ENCODE assay signal across 17 cellular contexts in genomic region chr1:155471026-155471425, GRCh38.
"Had no signal": no experiment of that assay in that cellular context is flagged by ENCODE, and none has a peak within 500 bp of the region (broad histone marks: within the 10 kb centered on the region; RNA-seq: fewer than 3 reads in every experiment).

No MANE protein-coding gene starts in this region.

- DNase-seq: effector memory CD8-positive, alpha-beta T cell; esophagus squamous epithelium; foreskin fibroblast; head of caudate nucleus; kidney; mucosa of descending colon; naive thymus-derived CD8-positive, alpha-beta T cell; posterior cingulate gyrus; sigmoid colon; stimulated activated CD4-positive, alpha-beta T cell treated with anti-CD3 and anti-CD28 coated beads, Interleukin-2, amount 100 ng/mL, for 24 hours; stimulated activated CD4-positive, alpha-beta T cell treated with anti-CD3 and anti-CD28 coated beads, Interleukin-4, amount 100 ng/mL, for 4 hours; stimulated activated naive B cell treated with anti-CD40 and anti-IgM and Interleukin-4, amounts not matched to agents 10 μg/mL and 1 μg/mL and 100 μg/mL, for 72 hours; stimulated activated naive CD8-positive, alpha-beta T cell treated with anti-CD3 and anti-CD28 coated beads, Interleukin-15, amount 100 ng/mL, for 72 hours; tibial artery; upper lobe of left lung; uterus had no signal

- H3K27me3 Mint-ChIP-seq: effector memory CD8-positive, alpha-beta T cell; naive thymus-derived CD8-positive, alpha-beta T cell; stimulated activated naive B cell treated with anti-CD40 and anti-IgM and Interleukin-4, amounts not matched to agents 10 μg/mL and 1 μg/mL and 100 μg/mL, for 72 hours; stimulated activated naive CD8-positive, alpha-beta T cell treated with anti-CD3 and anti-CD28 coated beads, Interleukin-15, amount 100 ng/mL, for 72 hours had no signal

- H3K27ac Mint-ChIP-seq: effector memory CD8-positive, alpha-beta T cell; naive thymus-derived CD8-positive, alpha-beta T cell; stimulated activated naive B cell treated with anti-CD40 and anti-IgM and Interleukin-4, amounts not matched to agents 10 μg/mL and 1 μg/mL and 100 μg/mL, for 72 hours had no signal

- ATAC-seq: effector memory CD8-positive, alpha-beta T cell; mucosa of descending colon; naive thymus-derived CD8-positive, alpha-beta T cell; stimulated activated naive B cell treated with anti-CD40 and anti-IgM and Interleukin-4, amounts not matched to agents 10 μg/mL and 1 μg/mL and 100 μg/mL, for 72 hours; stimulated activated naive CD8-positive, alpha-beta T cell treated with anti-CD3 and anti-CD28 coated beads, Interleukin-15, amount 100 ng/mL, for 72 hours had no signal

- H3K9me3 ChIP-seq: neutrophil, sigmoid colon, uterus had no signal

- FAIRE-seq: kidney had no signal

- H3K4me3 Mint-ChIP-seq: effector memory CD8-positive, alpha-beta T cell; naive thymus-derived CD8-positive, alpha-beta T cell; stimulated activated naive B cell treated with anti-CD40 and anti-IgM and Interleukin-4, amounts not matched to agents 10 μg/mL and 1 μg/mL and 100 μg/mL, for 72 hours; stimulated activated naive CD8-positive, alpha-beta T cell treated with anti-CD3 and anti-CD28 coated beads, Interleukin-15, amount 100 ng/mL, for 72 hours had no signal
